Comparison of ENCODE assay signal across 1 cellular context in genomic region chr3:192467230-192468186, GRCh38.
TF ChIP-seq lines count a peak whose summit lies in the region.

No MANE protein-coding gene starts in this region.

TF ChIP-seq in HepG2, 621 proteins besides CTCF, POLR2A, EP300 and RAD21 (continued from another document):
- TF ChIP-seq, protein P1, sequence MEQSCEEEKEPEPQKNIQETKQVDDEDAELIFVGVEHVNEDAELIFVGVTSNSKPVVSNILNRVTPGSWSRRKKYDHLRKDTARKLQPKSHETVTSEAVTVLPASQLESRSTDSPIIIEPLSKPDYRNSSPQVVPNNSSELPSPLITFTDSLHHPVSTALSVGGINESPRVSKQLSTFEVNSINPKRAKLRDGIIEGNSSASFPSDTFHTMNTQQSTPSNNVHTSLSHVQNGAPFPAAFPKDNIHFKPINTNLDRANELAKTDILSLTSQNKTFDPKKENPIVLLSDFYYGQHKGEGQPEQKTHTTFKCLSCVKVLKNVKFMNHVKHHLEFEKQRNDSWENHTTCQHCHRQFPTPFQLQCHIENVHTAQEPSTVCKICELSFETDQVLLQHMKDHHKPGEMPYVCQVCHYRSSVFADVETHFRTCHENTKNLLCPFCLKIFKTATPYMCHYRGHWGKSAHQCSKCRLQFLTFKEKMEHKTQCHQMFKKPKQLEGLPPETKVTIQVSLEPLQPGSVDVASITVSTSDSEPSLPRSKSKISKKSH (CRISPR knock-in tag; IDR thresholded peaks at IDR 0.05; ENCODE audit: borderline replicate concordance): no peak
- TF ChIP-seq ZFAT (CRISPR knock-in tag; conservative IDR thresholded peaks at IDR 0.05): no peak
- no peak for TF ChIP-seq MTF1 (CRISPR knock-in tag; IDR thresholded peaks at IDR 0.05)
- no peak for TF ChIP-seq ZNF746 (CRISPR knock-in tag; IDR thresholded peaks at IDR 0.05)
- TF ChIP-seq, protein P2, sequence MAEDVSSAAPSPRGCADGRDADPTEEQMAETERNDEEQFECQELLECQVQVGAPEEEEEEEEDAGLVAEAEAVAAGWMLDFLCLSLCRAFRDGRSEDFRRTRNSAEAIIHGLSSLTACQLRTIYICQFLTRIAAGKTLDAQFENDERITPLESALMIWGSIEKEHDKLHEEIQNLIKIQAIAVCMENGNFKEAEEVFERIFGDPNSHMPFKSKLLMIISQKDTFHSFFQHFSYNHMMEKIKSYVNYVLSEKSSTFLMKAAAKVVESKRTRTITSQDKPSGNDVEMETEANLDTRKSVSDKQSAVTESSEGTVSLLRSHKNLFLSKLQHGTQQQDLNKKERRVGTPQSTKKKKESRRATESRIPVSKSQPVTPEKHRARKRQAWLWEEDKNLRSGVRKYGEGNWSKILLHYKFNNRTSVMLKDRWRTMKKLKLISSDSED (CRISPR knock-in tag; IDR thresholded peaks at IDR 0.05): no peak
- TF ChIP-seq, protein P3, sequence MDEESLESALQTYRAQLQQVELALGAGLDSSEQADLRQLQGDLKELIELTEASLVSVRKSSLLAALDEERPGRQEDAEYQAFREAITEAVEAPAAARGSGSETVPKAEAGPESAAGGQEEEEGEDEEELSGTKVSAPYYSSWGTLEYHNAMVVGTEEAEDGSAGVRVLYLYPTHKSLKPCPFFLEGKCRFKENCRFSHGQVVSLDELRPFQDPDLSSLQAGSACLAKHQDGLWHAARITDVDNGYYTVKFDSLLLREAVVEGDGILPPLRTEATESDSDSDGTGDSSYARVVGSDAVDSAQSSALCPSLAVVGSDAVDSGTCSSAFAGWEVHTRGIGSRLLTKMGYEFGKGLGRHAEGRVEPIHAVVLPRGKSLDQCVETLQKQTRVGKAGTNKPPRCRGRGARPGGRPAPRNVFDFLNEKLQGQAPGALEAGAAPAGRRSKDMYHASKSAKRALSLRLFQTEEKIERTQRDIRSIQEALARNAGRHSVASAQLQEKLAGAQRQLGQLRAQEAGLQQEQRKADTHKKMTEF (CRISPR knock-in tag; IDR thresholded peaks at IDR 0.05): no peak
- TF ChIP-seq, protein P4, sequence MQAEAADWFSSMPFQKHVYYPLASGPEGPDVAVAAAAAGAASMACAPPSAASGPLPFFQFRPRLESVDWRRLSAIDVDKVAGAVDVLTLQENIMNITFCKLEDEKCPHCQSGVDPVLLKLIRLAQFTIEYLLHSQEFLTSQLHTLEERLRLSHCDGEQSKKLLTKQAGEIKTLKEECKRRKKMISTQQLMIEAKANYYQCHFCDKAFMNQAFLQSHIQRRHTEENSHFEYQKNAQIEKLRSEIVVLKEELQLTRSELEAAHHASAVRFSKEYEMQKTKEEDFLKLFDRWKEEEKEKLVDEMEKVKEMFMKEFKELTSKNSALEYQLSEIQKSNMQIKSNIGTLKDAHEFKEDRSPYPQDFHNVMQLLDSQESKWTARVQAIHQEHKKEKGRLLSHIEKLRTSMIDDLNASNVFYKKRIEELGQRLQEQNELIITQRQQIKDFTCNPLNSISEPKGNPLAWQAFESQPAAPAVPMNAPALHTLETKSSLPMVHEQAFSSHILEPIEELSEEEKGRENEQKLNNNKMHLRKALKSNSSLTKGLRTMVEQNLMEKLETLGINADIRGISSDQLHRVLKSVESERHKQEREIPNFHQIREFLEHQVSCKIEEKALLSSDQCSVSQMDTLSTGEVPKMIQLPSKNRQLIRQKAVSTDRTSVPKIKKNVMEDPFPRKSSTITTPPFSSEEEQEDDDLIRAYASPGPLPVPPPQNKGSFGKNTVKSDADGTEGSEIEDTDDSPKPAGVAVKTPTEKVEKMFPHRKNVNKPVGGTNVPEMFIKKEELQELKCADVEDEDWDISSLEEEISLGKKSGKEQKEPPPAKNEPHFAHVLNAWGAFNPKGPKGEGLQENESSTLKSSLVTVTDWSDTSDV (CRISPR knock-in tag; IDR thresholded peaks at IDR 0.05): no peak
- TF ChIP-seq ZFY (CRISPR knock-in tag; IDR thresholded peaks at IDR 0.05): no peak
- TF ChIP-seq ZNF318 (CRISPR knock-in tag; IDR thresholded peaks at IDR 0.05): no peak
- TF ChIP-seq ZNF230 (CRISPR knock-in tag; IDR thresholded peaks at IDR 0.05): peak; percentile 91
- TF ChIP-seq NFE2L1 (CRISPR knock-in tag; IDR thresholded peaks at IDR 0.05; ENCODE audit: borderline replicate concordance): no peak
- TF ChIP-seq SYNCRIP (IDR thresholded peaks at IDR 0.05; ENCODE audit: insufficient read depth, low read depth, low read length): no peak
- TF ChIP-seq MBNL3 (CRISPR knock-in tag; conservative IDR thresholded peaks at IDR 0.05): no peak
- TF ChIP-seq RCOR2 (CRISPR knock-in tag; IDR thresholded peaks at IDR 0.05): no peak
- no peak for TF ChIP-seq ZMAT5 (CRISPR knock-in tag; IDR thresholded peaks at IDR 0.05; ENCODE audit: borderline replicate concordance, low read depth)
- no peak for TF ChIP-seq ATF7-NPFF (CRISPR knock-in tag; IDR thresholded peaks at IDR 0.05; ENCODE audit: low read depth)
- TF ChIP-seq, protein P5, sequence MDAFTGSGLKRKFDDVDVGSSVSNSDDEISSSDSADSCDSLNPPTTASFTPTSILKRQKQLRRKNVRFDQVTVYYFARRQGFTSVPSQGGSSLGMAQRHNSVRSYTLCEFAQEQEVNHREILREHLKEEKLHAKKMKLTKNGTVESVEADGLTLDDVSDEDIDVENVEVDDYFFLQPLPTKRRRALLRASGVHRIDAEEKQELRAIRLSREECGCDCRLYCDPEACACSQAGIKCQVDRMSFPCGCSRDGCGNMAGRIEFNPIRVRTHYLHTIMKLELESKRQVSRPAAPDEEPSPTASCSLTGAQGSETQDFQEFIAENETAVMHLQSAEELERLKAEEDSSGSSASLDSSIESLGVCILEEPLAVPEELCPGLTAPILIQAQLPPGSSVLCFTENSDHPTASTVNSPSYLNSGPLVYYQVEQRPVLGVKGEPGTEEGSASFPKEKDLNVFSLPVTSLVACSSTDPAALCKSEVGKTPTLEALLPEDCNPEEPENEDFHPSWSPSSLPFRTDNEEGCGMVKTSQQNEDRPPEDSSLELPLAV (CRISPR knock-in tag; conservative IDR thresholded peaks at IDR 0.05; ENCODE audit: low read depth): no peak
- TF ChIP-seq, protein P6, sequence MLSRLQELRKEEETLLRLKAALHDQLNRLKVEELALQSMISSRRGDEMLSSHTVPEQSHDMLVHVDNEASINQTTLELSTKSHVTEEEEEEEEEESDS (CRISPR knock-in tag; IDR thresholded peaks at IDR 0.05; ENCODE audit: borderline replicate concordance): no peak
- TF ChIP-seq ATF3 (CRISPR knock-in tag; IDR thresholded peaks at IDR 0.05): no peak
- TF ChIP-seq, protein P7, sequence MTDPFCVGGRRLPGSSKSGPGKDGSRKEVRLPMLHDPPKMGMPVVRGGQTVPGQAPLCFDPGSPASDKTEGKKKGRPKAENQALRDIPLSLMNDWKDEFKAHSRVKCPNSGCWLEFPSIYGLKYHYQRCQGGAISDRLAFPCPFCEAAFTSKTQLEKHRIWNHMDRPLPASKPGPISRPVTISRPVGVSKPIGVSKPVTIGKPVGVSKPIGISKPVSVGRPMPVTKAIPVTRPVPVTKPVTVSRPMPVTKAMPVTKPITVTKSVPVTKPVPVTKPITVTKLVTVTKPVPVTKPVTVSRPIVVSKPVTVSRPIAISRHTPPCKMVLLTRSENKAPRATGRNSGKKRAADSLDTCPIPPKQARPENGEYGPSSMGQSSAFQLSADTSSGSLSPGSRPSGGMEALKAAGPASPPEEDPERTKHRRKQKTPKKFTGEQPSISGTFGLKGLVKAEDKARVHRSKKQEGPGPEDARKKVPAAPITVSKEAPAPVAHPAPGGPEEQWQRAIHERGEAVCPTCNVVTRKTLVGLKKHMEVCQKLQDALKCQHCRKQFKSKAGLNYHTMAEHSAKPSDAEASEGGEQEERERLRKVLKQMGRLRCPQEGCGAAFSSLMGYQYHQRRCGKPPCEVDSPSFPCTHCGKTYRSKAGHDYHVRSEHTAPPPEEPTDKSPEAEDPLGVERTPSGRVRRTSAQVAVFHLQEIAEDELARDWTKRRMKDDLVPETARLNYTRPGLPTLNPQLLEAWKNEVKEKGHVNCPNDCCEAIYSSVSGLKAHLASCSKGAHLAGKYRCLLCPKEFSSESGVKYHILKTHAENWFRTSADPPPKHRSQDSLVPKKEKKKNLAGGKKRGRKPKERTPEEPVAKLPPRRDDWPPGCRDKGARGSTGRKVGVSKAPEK (CRISPR knock-in tag; IDR thresholded peaks at IDR 0.05; ENCODE audit: borderline replicate concordance): no peak
- no peak for TF ChIP-seq TGIF2 (CRISPR knock-in tag; IDR thresholded peaks at IDR 0.05)
- no peak for TF ChIP-seq SAFB2 (CRISPR knock-in tag; IDR thresholded peaks at IDR 0.05; ENCODE audit: borderline replicate concordance, low read depth)
